Comparison of ENCODE assay signal across 18 cellular contexts in the genomic region with DNA sequence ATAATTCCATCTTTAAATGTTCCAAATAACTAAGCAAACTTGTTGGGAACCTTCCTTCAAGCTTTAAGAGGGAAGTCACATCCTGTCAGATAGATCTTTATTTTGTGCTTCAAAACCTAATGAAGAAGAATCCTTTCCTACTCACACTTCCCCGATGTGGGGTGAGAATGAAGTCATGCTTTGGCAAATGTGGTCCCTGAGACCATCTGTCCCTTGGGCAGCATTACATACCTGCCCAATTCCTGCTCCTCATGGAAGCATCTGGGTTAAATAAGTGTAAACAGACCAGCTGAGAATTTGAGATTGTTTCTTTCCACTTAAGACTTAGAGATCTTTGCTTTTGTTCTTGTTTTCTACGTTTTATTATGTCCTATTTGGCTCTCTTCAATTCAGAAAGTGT.
DNase-seq lines count a peak whose midpoint lies in the region; ATAC-seq, FAIRE-seq and TF ChIP-seq lines count a peak whose summit lies in the region.
"Had no signal": no experiment of that assay in that cellular context is flagged by ENCODE, and none has a peak within 500 bp of the region (broad histone marks: within the 10 kb centered on the region; RNA-seq: fewer than 3 reads in every experiment).

No MANE protein-coding gene starts in this region.

- no peak overlapping the region for H4K8ac ChIP-seq in H1 (ENCODE audit: extremely low read depth, insufficient read depth, low read length)

- H2BK5ac ChIP-seq in H1 (ENCODE audit: low read depth, low read length): no peak overlapping the region

- H2AFZ ChIP-seq in H1 (ENCODE audit: low read length) (0 out of 2 replicates have a peak overlapping the region, but pooled peaks have one; percentile 44), GM23338 (no peak overlapping the region)

- H4K91ac ChIP-seq in H1 (replicated peaks; ENCODE audit: insufficient read length, low read length): no peak overlapping the region

- no peak overlapping the region for H2BK12ac ChIP-seq in H1 (ENCODE audit: low read depth, low read length)

- no peaks in the 10 kb centered on the region for H3K23me2 ChIP-seq in H1 (ENCODE audit: low read depth, low read length)

- no peak overlapping the region for H2BK20ac ChIP-seq in H1 (ENCODE audit: low read length)

- H3K4me3 Mint-ChIP-seq in GM23338: no peak overlapping the region
- H3K4me3 Mint-ChIP-seq: B cell; CD8-positive, alpha-beta T cell had no signal

- H3K9me2 ChIP-seq in GM23338 (ENCODE audit: insufficient read depth): no peaks in the 10 kb centered on the region

- WGBS in H1 (ENCODE audit: extremely low coverage in 1 of 2, insufficient coverage in 1 of 2, insufficient read length in 1 of 2, insufficient replicate concordance in 2 of 2, low coverage in 1 of 2, low lambda C conversion rate in 2 of 2, missing lambda C conversion rate in 1 of 2), 2 experiments: 84% methylated on average over 2 of the region's 2 CpGs; no CpG with 5 or more reads in 1 of the 2 experiments

- H4K5ac ChIP-seq in H1 (ENCODE audit: insufficient read length, low read depth, low read length): no peak overlapping the region

- H3K27me3 Mint-ChIP-seq in GM23338 (ENCODE audit: insufficient read depth, low read depth, poor library complexity): peaks cover 3% of the 10 kb centered on the region
- H3K27me3 Mint-ChIP-seq: B cell had no signal

- no peak overlapping the region for H2BK120ac ChIP-seq in H1 (replicated peaks; ENCODE audit: low read depth, low read length)

- H3K27me3 ChIP-seq in bronchial epithelial cell (ENCODE audit: control insufficient read depth, insufficient read depth, low read length): no peaks in the 10 kb centered on the region
- peaks cover 0 to 1% (median 0%) of the 10 kb centered on the region in 4 experiments; a peak in 2 of 7 replicates for H3K27me3 ChIP-seq in H1 (replicated peaks in 1 of 4; ENCODE audit: control insufficient read depth in 3 of 4, extremely low read depth in 1 of 4, insufficient read depth in 3 of 4, low read length in 3 of 4)
- H3K27me3 ChIP-seq in GM23338 (ENCODE audit: insufficient read depth): no peaks in the 10 kb centered on the region
- H3K27me3 ChIP-seq: BLaER1 treated with 17β-estradiol and CSF1 and Interleukin-3, amounts not matched to agents 10 nM and 100 nM had no signal

- no peaks in the 10 kb centered on the region for H3K79me1 ChIP-seq in H1 (ENCODE audit: low read depth, low read length)

- CTCF ChIA-PET in H1 (lab: Charles Lee; ENCODE audit: partially characterized antibody): interaction anchor here (0.6 to 1.0 kb wide), 2 partner anchors 16 to 603 kb away, joined by 3 read pairs; no protein-coding TSS in a partner anchor

- no peak overlapping the region for H3K9ac ChIP-seq in H1 (replicated peaks in 1 of 4; ENCODE audit: extremely low read depth in 1 of 4, low read depth in 3 of 4, low read length in 3 of 4)
- H3K9ac ChIP-seq: BLaER1 treated with 17β-estradiol and CSF1 and Interleukin-3, amounts not matched to agents 10 nM and 100 nM had no signal

- H3K9me3 ChIP-seq in H1 (ENCODE audit: insufficient read depth in 2 of 2, low read depth in 1 of 2, low read length in 1 of 2): no peaks in the 10 kb centered on the region
- H3K9me3 ChIP-seq: BLaER1 treated with 17β-estradiol and CSF1 and Interleukin-3, amounts not matched to agents 10 nM and 100 nM; HAP-1 had no signal

- H3K56ac ChIP-seq in H1 (replicated peaks; ENCODE audit: insufficient read length, low read depth, low read length): no peak overlapping the region

- no peak overlapping the region for H2BK15ac ChIP-seq in H1 (ENCODE audit: low read length)

- TF ChIP-seq POLR2A in H1 (IDR thresholded peaks at IDR 0.05; ENCODE audit: control extremely low read depth in 1 of 2, low read depth in 2 of 2, low read length in 2 of 2): no peak

- no peaks in the 10 kb centered on the region for H4K20me1 ChIP-seq in H1 (replicated peaks in 1 of 2; ENCODE audit: control insufficient read depth in 1 of 2, insufficient read depth in 2 of 2, low read length in 2 of 2)
- H4K20me1 ChIP-seq in GM23338 (replicated peaks; ENCODE audit: insufficient read depth): no peaks in the 10 kb centered on the region
- H4K20me1 ChIP-seq: BLaER1 treated with 17β-estradiol and CSF1 and Interleukin-3, amounts not matched to agents 10 nM and 100 nM had no signal

- H3K9me3 Mint-ChIP-seq in GM23338: peaks cover 96% of the 10 kb centered on the region
- H3K9me3 Mint-ChIP-seq: CD8-positive, alpha-beta T cell had no signal

- H3K27ac ChIP-seq in H1 (ENCODE audit: low read depth, low read length): no peak overlapping the region
- no peak overlapping the region for H3K27ac ChIP-seq in GM23338 (ENCODE audit: low read depth)
- H3K27ac ChIP-seq: BLaER1 treated with 17β-estradiol and CSF1 and Interleukin-3, amounts not matched to agents 10 nM and 100 nM; HL-60 had no signal

- H3K27ac Mint-ChIP-seq in GM23338: no peak overlapping the region
- H3K27ac Mint-ChIP-seq: B cell; CD8-positive, alpha-beta T cell had no signal

- H3K4ac ChIP-seq in H1 (replicated peaks; ENCODE audit: insufficient read length, low read depth, low read length): no peak overlapping the region

- no peaks in the 10 kb centered on the region for H3K4me1 ChIP-seq in H1 (replicated peaks in 1 of 4; ENCODE audit: control insufficient read depth in 3 of 4, insufficient read depth in 4 of 4, low read length in 3 of 4)
- H3K4me1 ChIP-seq in GM23338 (ENCODE audit: insufficient read depth): no peaks in the 10 kb centered on the region
- H3K4me1 ChIP-seq: HAP-1 had no signal

- peak; percentile 39 for DNase-seq in AG10803 (ENCODE audit: low read depth)
- peak; percentile 96 for DNase-seq in G401 (ENCODE audit: low spot score)
- DNase-seq in bronchial epithelial cell (ENCODE audit: low read depth): no peak
- no peak for DNase-seq in H1 (ENCODE audit: low read depth in 1 of 2, low spot score in 2 of 2)
- no peak for DNase-seq in NCI-H2196 treated with DMSO at 0.1 percent for 48 hours (lab: John Stamatoyannopoulos, UW; ENCODE audit: unreplicated experiment)
- DNase-seq in GM23338 (ENCODE audit: low spot score): no peak
- DNase-seq in glomerular visceral epithelial cell (ENCODE audit: extremely low spot score): no peak
- DNase-seq: 8988T; Calu3; CD8-positive, alpha-beta T cell; GDM1 had no signal

- no peak overlapping the region for H3K18ac ChIP-seq in H1 (ENCODE audit: extremely low read depth, low read length)

- no peaks in the 10 kb centered on the region for H3F3A ChIP-seq in GM23338 (replicated peaks; ENCODE audit: low read depth)

- TF ChIP-seq CTCF in AG10803 (conservative IDR thresholded peaks at IDR 0.05; ENCODE audit: low read length): no peak
- TF ChIP-seq CTCF in bronchial epithelial cell (IDR thresholded peaks at IDR 0.05; ENCODE audit: insufficient read depth, low read length, severe bottlenecking): no peak
- no peak for TF ChIP-seq CTCF in H1 (IDR thresholded peaks at IDR 0.05; ENCODE audit: control extremely low read depth in 1 of 3, insufficient read depth in 1 of 3, low read depth in 1 of 3, low read length in 3 of 3)
- TF ChIP-seq CTCF in GM23338 (conservative IDR thresholded peaks at IDR 0.05; ENCODE audit: low read depth in 2 of 2): no peak

- no peak for TF ChIP-seq EP300 in H1 (IDR thresholded peaks at IDR 0.05; ENCODE audit: borderline replicate concordance in 1 of 2, low read depth in 2 of 2, low read length in 2 of 2)

- H3K36me3 ChIP-seq in bronchial epithelial cell (ENCODE audit: control insufficient read depth, insufficient read depth, low read length) (no peaks in the 10 kb centered on the region), H1 (ENCODE audit: control insufficient read depth in 2 of 4, insufficient read depth in 4 of 4, low read length in 3 of 4) (no peaks in the 10 kb centered on the region; a peak in 1 of 8 replicates), GM23338 (ENCODE audit: insufficient read depth) (no peaks in the 10 kb centered on the region)
- H3K36me3 ChIP-seq: BLaER1 treated with 17β-estradiol and CSF1 and Interleukin-3, amounts not matched to agents 10 nM and 100 nM; HAP-1 had no signal

- H2AK5ac ChIP-seq in H1 (ENCODE audit: low read depth, low read length): no peak overlapping the region

- no peak overlapping the region for H3K14ac ChIP-seq in H1 (ENCODE audit: insufficient read length)

- in situ Hi-C loops in G401 (cut with HindIII; ENCODE audit: low sequenced_read_pairs): no loop called here

- no peak for TF ChIP-seq RAD21 in H1 (IDR thresholded peaks at IDR 0.05 in 1 of 2, conservative IDR thresholded peaks at IDR 0.05 in 1 of 2; ENCODE audit: low read depth in 2 of 2, low read length in 2 of 2)

- no peak for ATAC-seq in GM23338
- ATAC-seq in GM21367 (IDR thresholded peaks at IDR 0.05; ENCODE audit: unreplicated experiment): no peak
- ATAC-seq: CD8-positive, alpha-beta T cell had no signal

- POLR2A ChIA-PET in H1 (lab: Charles Lee; ENCODE audit: partially characterized antibody): no interaction called here

- H3K79me2 ChIP-seq in H1 (ENCODE audit: control insufficient read depth in 1 of 2, insufficient read depth in 2 of 2, low read length in 2 of 2) (no peaks in the 10 kb centered on the region), GM23338 (replicated peaks; ENCODE audit: insufficient read depth) (no peaks in the 10 kb centered on the region)

- no peak overlapping the region for H3K4me2 ChIP-seq in H1 (ENCODE audit: insufficient read depth in 1 of 2, low read depth in 2 of 2, low read length in 2 of 2)
- no peak overlapping the region for H3K4me2 ChIP-seq in GM23338
- H3K4me2 ChIP-seq: BLaER1 treated with 17β-estradiol and CSF1 and Interleukin-3, amounts not matched to agents 10 nM and 100 nM had no signal

- H3K36me3 Mint-ChIP-seq in GM23338 (ENCODE audit: low read depth): peaks cover 47% of the 10 kb centered on the region
- H3K36me3 Mint-ChIP-seq: CD8-positive, alpha-beta T cell had no signal

- FAIRE-seq in bronchial epithelial cell (lab: Jason Lieb, UNC) (peak; percentile 18), H1 (lab: Jason Lieb, UNC) (no peak)
- FAIRE-seq: GM12892, GM18507 had no signal

- H3K4me1 Mint-ChIP-seq in GM23338: no peaks in the 10 kb centered on the region
- H3K4me1 Mint-ChIP-seq: B cell had no signal

- H3K4me3 ChIP-seq in AG10803 (ENCODE audit: low read length): no peak overlapping the region
- no peak overlapping the region for H3K4me3 ChIP-seq in bronchial epithelial cell (ENCODE audit: low read depth, low read length)
- H3K4me3 ChIP-seq in H1 (ENCODE audit: extremely low read depth in 1 of 4, insufficient read depth in 2 of 4, low read depth in 3 of 4, low read length in 4 of 4): no peak overlapping the region
- no peak overlapping the region for H3K4me3 ChIP-seq in GM23338
- H3K4me3 ChIP-seq: BLaER1 treated with 17β-estradiol and CSF1 and Interleukin-3, amounts not matched to agents 10 nM and 100 nM; HAP-1 had no signal

- no peak overlapping the region for H3K23ac ChIP-seq in H1 (ENCODE audit: insufficient read length)

TF ChIP-seq in H1, 55 proteins besides CTCF, POLR2A, EP300 and RAD21 (continues in another document):
- TF ChIP-seq JUND (IDR thresholded peaks at IDR 0.05; ENCODE audit: low read length): no peak

TF ChIP-seq in GM23338, 12 proteins besides CTCF, POLR2A, EP300 and RAD21 (continues in another document):
- TF ChIP-seq ZNF114 (CRISPR knock-in tag; IDR thresholded peaks at IDR 0.05) (no peak), EZH2phosphoT487 (IDR thresholded peaks at IDR 0.05; ENCODE audit: unreplicated experiment) (no peak)

Comparison
In these comparisons a context has a peak if more than half of its experiments do, and no peak if none do; other contexts are left out.
1. DNase-seq: peak in AG10803 (single experiment) and G401 (single experiment); none in bronchial epithelial cell (single experiment), H1 (0 of 2), NCI-H2196 treated with DMSO at 0.1 percent for 48 hours (single experiment), GM23338 (single experiment) and glomerular visceral epithelial cell (single experiment).